17 cellular contexts compared by ENCODE assay signal in the genomic region with DNA sequence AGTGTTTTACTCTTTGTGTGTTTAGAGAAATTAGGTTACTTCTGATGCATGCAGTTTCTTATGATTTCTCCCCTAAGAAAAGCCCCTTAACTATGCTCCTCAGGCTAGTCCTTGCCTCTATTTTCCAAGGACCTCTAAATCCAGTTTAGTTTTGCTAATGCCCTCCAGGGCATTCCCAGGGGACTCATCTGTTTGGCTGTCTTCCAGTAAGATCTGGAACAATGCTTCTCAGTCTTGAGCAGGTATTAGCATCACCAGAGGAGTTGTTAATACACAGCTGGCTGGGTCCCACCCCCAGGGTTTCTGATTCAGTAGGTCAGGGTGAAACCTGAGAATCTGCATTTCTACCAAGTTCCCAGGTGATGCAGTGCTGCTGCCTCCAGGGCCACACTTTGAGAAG. TPM values are rescaled to one million over a fixed set of nuclear protein-coding genes. Genes with fewer than 3 reads are reported as not detected.
"Had no signal": no experiment of that assay in that cellular context is flagged by ENCODE, and none has a peak within 500 bp of the region (broad histone marks: within the 10 kb centered on the region; RNA-seq: fewer than 3 reads in every experiment).

No MANE protein-coding gene starts in this region.

- DNase-seq: activated CD4-positive, alpha-beta T cell treated with anti-CD3 and anti-CD28 coated beads for 36 hours; activated CD8-positive, alpha-beta memory T cell treated with anti-CD3 and anti-CD28 coated beads, Interleukin-2, amount 50 U/mL, for 4 hours; activated CD8-positive, alpha-beta T cell treated with anti-CD3 and anti-CD28 coated beads for 36 hours; activated gamma-delta T cell treated with Interleukin-2 at 50 U/mL for 16 hours; activated naive CD8-positive, alpha-beta T cell treated with anti-CD3 and anti-CD28 coated beads, Interleukin-2, amount 10 ng/mL, durations not matched to agents 7 days and 5 days; activated T-cell treated with anti-CD3 and anti-CD28 coated beads, Interleukin-2, amount 50 U/mL, for 72 hours; foreskin melanocyte; head of caudate nucleus; left ventricle myocardium inferior; mesenchymal stem cell; ovary; stimulated activated CD4-positive, alpha-beta T cell treated with anti-CD3 and anti-CD28 coated beads, Interleukin-12 subunit alpha, Interleukin-12 subunit beta, amount 100 ng/mL, for 4 hours; stimulated activated naive CD8-positive, alpha-beta T cell treated with anti-CD3 and anti-CD28 coated beads, Interleukin-15, Interleukin-2, amounts not matched to agents 100 U/mL and 50 U/mL, for 24 hours; upper lobe of left lung had no signal

- H3K27me3 ChIP-seq: ascending aorta, cardiac muscle cell, ovary, upper lobe of left lung had no signal

- H3K9me3 ChIP-seq: ascending aorta, left ventricle myocardium inferior, ovary, upper lobe of left lung had no signal

- H3K36me3 ChIP-seq: ascending aorta, cardiac muscle cell, left ventricle myocardium inferior, ovary, upper lobe of left lung had no signal

- H3K27ac Mint-ChIP-seq: activated CD4-positive, alpha-beta T cell treated with anti-CD3 and anti-CD28 coated beads for 36 hours; activated CD8-positive, alpha-beta T cell treated with anti-CD3 and anti-CD28 coated beads for 36 hours; activated naive CD8-positive, alpha-beta T cell treated with anti-CD3 and anti-CD28 coated beads, Interleukin-2, amount 10 ng/mL, durations not matched to agents 7 days and 5 days; activated T-cell treated with anti-CD3 and anti-CD28 coated beads, Interleukin-2, amount 50 U/mL, for 72 hours had no signal

- H3K4me1 Mint-ChIP-seq: activated CD4-positive, alpha-beta T cell treated with anti-CD3 and anti-CD28 coated beads for 36 hours; activated naive CD8-positive, alpha-beta T cell treated with anti-CD3 and anti-CD28 coated beads, Interleukin-2, amount 10 ng/mL, durations not matched to agents 7 days and 5 days had no signal

- H3K27me3 Mint-ChIP-seq: activated naive CD8-positive, alpha-beta T cell treated with anti-CD3 and anti-CD28 coated beads, Interleukin-2, amount 10 ng/mL, durations not matched to agents 7 days and 5 days had no signal

- H3K4me1 ChIP-seq: ascending aorta, left ventricle myocardium inferior, upper lobe of left lung had no signal

- H3K27ac ChIP-seq: ascending aorta, cardiac muscle cell, left ventricle myocardium inferior, ovary, upper lobe of left lung, VCaP had no signal

- H3K9me3 Mint-ChIP-seq: activated CD8-positive, alpha-beta T cell treated with anti-CD3 and anti-CD28 coated beads for 36 hours; activated naive CD8-positive, alpha-beta T cell treated with anti-CD3 and anti-CD28 coated beads, Interleukin-2, amount 10 ng/mL, durations not matched to agents 7 days and 5 days; activated T-cell treated with anti-CD3 and anti-CD28 coated beads, Interleukin-2, amount 50 U/mL, for 72 hours had no signal

- H3K4me3 Mint-ChIP-seq: activated CD4-positive, alpha-beta T cell treated with anti-CD3 and anti-CD28 coated beads for 36 hours; activated CD8-positive, alpha-beta T cell treated with anti-CD3 and anti-CD28 coated beads for 36 hours; activated naive CD8-positive, alpha-beta T cell treated with anti-CD3 and anti-CD28 coated beads, Interleukin-2, amount 10 ng/mL, durations not matched to agents 7 days and 5 days; activated T-cell treated with anti-CD3 and anti-CD28 coated beads, Interleukin-2, amount 50 U/mL, for 72 hours had no signal

- H3K4me3 ChIP-seq: ascending aorta, cardiac muscle cell, left ventricle myocardium inferior, ovary, upper lobe of left lung had no signal

- H3K36me3 Mint-ChIP-seq: activated naive CD8-positive, alpha-beta T cell treated with anti-CD3 and anti-CD28 coated beads, Interleukin-2, amount 10 ng/mL, durations not matched to agents 7 days and 5 days had no signal

- ATAC-seq: activated CD4-positive, alpha-beta T cell treated with anti-CD3 and anti-CD28 coated beads for 36 hours; activated CD8-positive, alpha-beta T cell treated with anti-CD3 and anti-CD28 coated beads for 36 hours; activated T-cell treated with anti-CD3 and anti-CD28 coated beads, Interleukin-2, amount 50 U/mL, for 72 hours; stimulated activated naive CD8-positive, alpha-beta T cell treated with anti-CD3 and anti-CD28 coated beads, Interleukin-15, Interleukin-2, amounts not matched to agents 100 U/mL and 50 U/mL, for 24 hours had no signal

RNA-seq across cellular contexts. Expression of a gene that starts 56.9 kb away (rescaled TPM):
- total RNA-seq: activated CD4-positive, alpha-beta T cell treated with anti-CD3 and anti-CD28 coated beads for 36 hours; activated naive CD8-positive, alpha-beta T cell treated with anti-CD3 and anti-CD28 coated beads, Interleukin-2, amount 10 ng/mL, durations not matched to agents 7 days and 5 days; activated T-cell treated with anti-CD3 and anti-CD28 coated beads, Interleukin-2, amount 50 U/mL, for 72 hours; cardiac muscle cell had no signal
